ENCODE assay signal across 16 cellular contexts in the genomic region with DNA sequence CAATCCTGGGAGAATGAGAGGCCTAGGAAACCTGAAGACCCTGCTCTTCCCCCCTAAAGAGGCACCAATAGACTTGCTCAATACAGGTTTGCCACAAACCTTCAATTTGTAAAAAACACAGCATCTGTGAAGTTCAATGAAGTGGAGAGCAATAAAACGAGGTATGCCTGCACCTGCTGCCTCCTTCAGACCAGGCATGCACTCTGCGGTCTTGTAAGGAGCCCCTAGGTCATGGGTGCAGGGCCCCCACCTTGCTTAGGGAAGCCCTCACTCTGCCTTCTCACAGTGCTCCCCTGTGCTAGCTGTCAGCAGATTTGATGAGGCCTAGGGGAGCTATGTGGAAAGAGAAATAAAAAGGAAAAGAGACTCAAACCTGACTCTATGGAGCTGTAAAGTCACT.
DNase-seq lines count a peak whose midpoint lies in the region; ATAC-seq lines count a peak whose summit lies in the region.
"Had no signal": no experiment of that assay in that cellular context is flagged by ENCODE, and none has a peak within 500 bp of the region (broad histone marks: within the 10 kb centered on the region; RNA-seq: fewer than 3 reads in every experiment).

No MANE protein-coding gene starts in this region.

- ATAC-seq in HG03442 (IDR thresholded peaks at IDR 0.05; ENCODE audit: unreplicated experiment) (peak; percentile 10), GM21529 (IDR thresholded peaks at IDR 0.05; ENCODE audit: unreplicated experiment) (no peak)
- ATAC-seq: HepG2 had no signal

- intact Hi-C loops in posterior vena cava (cut with DNase I), result no loop called here

- peak; percentile 40 for DNase-seq in NCI-H2171 treated with DMSO at 0.1 percent for 48 hours (lab: John Stamatoyannopoulos, UW)
- no peak for DNase-seq in NCI-H2171 (lab: John Stamatoyannopoulos, UW)
- DNase-seq in left kidney (ENCODE audit: low read depth, low spot score), result peak; percentile 43
- DNase-seq in posterior vena cava (ENCODE audit: low spot score), result no peak
- no peak for DNase-seq in stimulated activated CD4-positive, alpha-beta T cell treated with anti-CD3 and anti-CD28 coated beads, Interleukin-4, amount 100 ng/mL, for 1 hour
- DNase-seq in A172 (ENCODE audit: low spot score), result no peak
- DNase-seq: C1 segment of cervical spinal cord, DMS 273 treated with DMSO at 0.1 percent for 48 hours, KG1, NCI-H1105 treated with DMSO at 0.1 percent for 48 hours, NCI-H1694 treated with DMSO at 0.1 percent for 48 hours, NCI-H2107, SHP77 treated with DMSO at 0.1 percent for 48 hours had no signal

Comparison
In these comparisons a context has a peak if more than half of its experiments do, and no peak if none do; other contexts are left out.
1. DNase-seq: peak in NCI-H2171 treated with DMSO at 0.1 percent for 48 hours (single experiment) and left kidney (single experiment); none in NCI-H2171 (single experiment), posterior vena cava (single experiment), stimulated activated CD4-positive, alpha-beta T cell treated with anti-CD3 and anti-CD28 coated beads, Interleukin-4, amount 100 ng/mL, for 1 hour (single experiment) and A172 (single experiment).